ENCODE assay signal across 1 cellular context in genomic region chr12:116594325-116595038, GRCh38.
TF ChIP-seq lines count a peak whose summit lies in the region.

No MANE protein-coding gene starts in this region.

TF ChIP-seq in K562, 482 proteins besides CTCF, POLR2A, EP300 and RAD21 (continued from another document and continues in another):
- TF ChIP-seq, protein P1, sequence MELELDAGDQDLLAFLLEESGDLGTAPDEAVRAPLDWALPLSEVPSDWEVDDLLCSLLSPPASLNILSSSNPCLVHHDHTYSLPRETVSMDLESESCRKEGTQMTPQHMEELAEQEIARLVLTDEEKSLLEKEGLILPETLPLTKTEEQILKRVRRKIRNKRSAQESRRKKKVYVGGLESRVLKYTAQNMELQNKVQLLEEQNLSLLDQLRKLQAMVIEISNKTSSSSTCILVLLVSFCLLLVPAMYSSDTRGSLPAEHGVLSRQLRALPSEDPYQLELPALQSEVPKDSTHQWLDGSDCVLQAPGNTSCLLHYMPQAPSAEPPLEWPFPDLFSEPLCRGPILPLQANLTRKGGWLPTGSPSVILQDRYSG (tag; conservative IDR thresholded peaks at IDR 0.05; ENCODE audit: low read depth), result no peak
- TF ChIP-seq L3MBTL2 (IDR thresholded peaks at IDR 0.05) (peak; percentile 66; the same call in 1 of the 2 replicates), CHD7 (IDR thresholded peaks at IDR 0.05; ENCODE audit: low read depth, low read length) (no peak), ERF (CRISPR knock-in tag; IDR thresholded peaks at IDR 0.05) (no peak), ZNF143 (CRISPR knock-in tag; IDR thresholded peaks at IDR 0.05) (no peak), CCAR2 (IDR thresholded peaks at IDR 0.05; ENCODE audit: low read depth, low read length) (no peak), PTBP1 (IDR thresholded peaks at IDR 0.05; ENCODE audit: low read depth, low read length) (no peak), ZNF766 (CRISPR knock-in tag; conservative IDR thresholded peaks at IDR 0.05) (no peak), ZNF224 (CRISPR knock-in tag; IDR thresholded peaks at IDR 0.05) (no peak), FOSL1 (tag; conservative IDR thresholded peaks at IDR 0.05) (no peak), NR2C1 (IDR thresholded peaks at IDR 0.05) (peak; percentile 25; the same call in 1 of the 2 replicates), NR2C1 (tag; IDR thresholded peaks at IDR 0.05) (no peak), NRF1 (conservative IDR thresholded peaks at IDR 0.05 in 1 of 2, IDR thresholded peaks at IDR 0.05 in 1 of 2) (no peak), BRCA1 (IDR thresholded peaks at IDR 0.05) (no peak), BRCA1 (CRISPR knock-in tag; IDR thresholded peaks at IDR 0.05) (no peak), TCF3 (CRISPR knock-in tag; IDR thresholded peaks at IDR 0.05) (no peak), GABPB1 (CRISPR knock-in tag; IDR thresholded peaks at IDR 0.05) (no peak), CBX5 (IDR thresholded peaks at IDR 0.05; ENCODE audit: borderline replicate concordance, low read depth) (no peak), ZC3H8 (IDR thresholded peaks at IDR 0.05) (no peak), PHF21A (IDR thresholded peaks at IDR 0.05; ENCODE audit: borderline replicate concordance, low read depth) (no peak), PHF8 (IDR thresholded peaks at IDR 0.05; ENCODE audit: borderline replicate concordance, low read length) (no peak), E2F3 (CRISPR knock-in tag; IDR thresholded peaks at IDR 0.05) (no peak), PHTF2 (CRISPR knock-in tag; IDR thresholded peaks at IDR 0.05) (no peak), XRCC5 (IDR thresholded peaks at IDR 0.05; ENCODE audit: low read depth, low read length) (no peak)
- TF ChIP-seq, protein P2, sequence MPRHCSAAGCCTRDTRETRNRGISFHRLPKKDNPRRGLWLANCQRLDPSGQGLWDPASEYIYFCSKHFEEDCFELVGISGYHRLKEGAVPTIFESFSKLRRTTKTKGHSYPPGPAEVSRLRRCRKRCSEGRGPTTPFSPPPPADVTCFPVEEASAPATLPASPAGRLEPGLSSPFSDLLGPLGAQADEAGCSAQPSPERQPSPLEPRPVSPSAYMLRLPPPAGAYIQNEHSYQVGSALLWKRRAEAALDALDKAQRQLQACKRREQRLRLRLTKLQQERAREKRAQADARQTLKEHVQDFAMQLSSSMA (CRISPR knock-in tag; IDR thresholded peaks at IDR 0.05), result no peak
- TF ChIP-seq, protein P3, sequence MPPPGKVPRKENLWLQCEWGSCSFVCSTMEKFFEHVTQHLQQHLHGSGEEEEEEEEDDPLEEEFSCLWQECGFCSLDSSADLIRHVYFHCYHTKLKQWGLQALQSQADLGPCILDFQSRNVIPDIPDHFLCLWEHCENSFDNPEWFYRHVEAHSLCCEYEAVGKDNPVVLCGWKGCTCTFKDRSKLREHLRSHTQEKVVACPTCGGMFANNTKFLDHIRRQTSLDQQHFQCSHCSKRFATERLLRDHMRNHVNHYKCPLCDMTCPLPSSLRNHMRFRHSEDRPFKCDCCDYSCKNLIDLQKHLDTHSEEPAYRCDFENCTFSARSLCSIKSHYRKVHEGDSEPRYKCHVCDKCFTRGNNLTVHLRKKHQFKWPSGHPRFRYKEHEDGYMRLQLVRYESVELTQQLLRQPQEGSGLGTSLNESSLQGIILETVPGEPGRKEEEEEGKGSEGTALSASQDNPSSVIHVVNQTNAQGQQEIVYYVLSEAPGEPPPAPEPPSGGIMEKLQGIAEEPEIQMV (tag; conservative IDR thresholded peaks at IDR 0.05; ENCODE audit: low read depth), result no peak
- TF ChIP-seq, protein P4, sequence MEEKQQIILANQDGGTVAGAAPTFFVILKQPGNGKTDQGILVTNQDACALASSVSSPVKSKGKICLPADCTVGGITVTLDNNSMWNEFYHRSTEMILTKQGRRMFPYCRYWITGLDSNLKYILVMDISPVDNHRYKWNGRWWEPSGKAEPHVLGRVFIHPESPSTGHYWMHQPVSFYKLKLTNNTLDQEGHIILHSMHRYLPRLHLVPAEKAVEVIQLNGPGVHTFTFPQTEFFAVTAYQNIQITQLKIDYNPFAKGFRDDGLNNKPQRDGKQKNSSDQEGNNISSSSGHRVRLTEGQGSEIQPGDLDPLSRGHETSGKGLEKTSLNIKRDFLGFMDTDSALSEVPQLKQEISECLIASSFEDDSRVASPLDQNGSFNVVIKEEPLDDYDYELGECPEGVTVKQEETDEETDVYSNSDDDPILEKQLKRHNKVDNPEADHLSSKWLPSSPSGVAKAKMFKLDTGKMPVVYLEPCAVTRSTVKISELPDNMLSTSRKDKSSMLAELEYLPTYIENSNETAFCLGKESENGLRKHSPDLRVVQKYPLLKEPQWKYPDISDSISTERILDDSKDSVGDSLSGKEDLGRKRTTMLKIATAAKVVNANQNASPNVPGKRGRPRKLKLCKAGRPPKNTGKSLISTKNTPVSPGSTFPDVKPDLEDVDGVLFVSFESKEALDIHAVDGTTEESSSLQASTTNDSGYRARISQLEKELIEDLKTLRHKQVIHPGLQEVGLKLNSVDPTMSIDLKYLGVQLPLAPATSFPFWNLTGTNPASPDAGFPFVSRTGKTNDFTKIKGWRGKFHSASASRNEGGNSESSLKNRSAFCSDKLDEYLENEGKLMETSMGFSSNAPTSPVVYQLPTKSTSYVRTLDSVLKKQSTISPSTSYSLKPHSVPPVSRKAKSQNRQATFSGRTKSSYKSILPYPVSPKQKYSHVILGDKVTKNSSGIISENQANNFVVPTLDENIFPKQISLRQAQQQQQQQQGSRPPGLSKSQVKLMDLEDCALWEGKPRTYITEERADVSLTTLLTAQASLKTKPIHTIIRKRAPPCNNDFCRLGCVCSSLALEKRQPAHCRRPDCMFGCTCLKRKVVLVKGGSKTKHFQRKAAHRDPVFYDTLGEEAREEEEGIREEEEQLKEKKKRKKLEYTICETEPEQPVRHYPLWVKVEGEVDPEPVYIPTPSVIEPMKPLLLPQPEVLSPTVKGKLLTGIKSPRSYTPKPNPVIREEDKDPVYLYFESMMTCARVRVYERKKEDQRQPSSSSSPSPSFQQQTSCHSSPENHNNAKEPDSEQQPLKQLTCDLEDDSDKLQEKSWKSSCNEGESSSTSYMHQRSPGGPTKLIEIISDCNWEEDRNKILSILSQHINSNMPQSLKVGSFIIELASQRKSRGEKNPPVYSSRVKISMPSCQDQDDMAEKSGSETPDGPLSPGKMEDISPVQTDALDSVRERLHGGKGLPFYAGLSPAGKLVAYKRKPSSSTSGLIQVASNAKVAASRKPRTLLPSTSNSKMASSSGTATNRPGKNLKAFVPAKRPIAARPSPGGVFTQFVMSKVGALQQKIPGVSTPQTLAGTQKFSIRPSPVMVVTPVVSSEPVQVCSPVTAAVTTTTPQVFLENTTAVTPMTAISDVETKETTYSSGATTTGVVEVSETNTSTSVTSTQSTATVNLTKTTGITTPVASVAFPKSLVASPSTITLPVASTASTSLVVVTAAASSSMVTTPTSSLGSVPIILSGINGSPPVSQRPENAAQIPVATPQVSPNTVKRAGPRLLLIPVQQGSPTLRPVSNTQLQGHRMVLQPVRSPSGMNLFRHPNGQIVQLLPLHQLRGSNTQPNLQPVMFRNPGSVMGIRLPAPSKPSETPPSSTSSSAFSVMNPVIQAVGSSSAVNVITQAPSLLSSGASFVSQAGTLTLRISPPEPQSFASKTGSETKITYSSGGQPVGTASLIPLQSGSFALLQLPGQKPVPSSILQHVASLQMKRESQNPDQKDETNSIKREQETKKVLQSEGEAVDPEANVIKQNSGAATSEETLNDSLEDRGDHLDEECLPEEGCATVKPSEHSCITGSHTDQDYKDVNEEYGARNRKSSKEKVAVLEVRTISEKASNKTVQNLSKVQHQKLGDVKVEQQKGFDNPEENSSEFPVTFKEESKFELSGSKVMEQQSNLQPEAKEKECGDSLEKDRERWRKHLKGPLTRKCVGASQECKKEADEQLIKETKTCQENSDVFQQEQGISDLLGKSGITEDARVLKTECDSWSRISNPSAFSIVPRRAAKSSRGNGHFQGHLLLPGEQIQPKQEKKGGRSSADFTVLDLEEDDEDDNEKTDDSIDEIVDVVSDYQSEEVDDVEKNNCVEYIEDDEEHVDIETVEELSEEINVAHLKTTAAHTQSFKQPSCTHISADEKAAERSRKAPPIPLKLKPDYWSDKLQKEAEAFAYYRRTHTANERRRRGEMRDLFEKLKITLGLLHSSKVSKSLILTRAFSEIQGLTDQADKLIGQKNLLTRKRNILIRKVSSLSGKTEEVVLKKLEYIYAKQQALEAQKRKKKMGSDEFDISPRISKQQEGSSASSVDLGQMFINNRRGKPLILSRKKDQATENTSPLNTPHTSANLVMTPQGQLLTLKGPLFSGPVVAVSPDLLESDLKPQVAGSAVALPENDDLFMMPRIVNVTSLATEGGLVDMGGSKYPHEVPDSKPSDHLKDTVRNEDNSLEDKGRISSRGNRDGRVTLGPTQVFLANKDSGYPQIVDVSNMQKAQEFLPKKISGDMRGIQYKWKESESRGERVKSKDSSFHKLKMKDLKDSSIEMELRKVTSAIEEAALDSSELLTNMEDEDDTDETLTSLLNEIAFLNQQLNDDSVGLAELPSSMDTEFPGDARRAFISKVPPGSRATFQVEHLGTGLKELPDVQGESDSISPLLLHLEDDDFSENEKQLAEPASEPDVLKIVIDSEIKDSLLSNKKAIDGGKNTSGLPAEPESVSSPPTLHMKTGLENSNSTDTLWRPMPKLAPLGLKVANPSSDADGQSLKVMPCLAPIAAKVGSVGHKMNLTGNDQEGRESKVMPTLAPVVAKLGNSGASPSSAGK (IDR thresholded peaks at IDR 0.05), result peak; percentile 71
